16 cellular contexts compared by ENCODE assay signal in genomic region chr10:77236700-77237099, GRCh38.
A peak's percentile ranks its signal among the peaks of the same experiment; 100 is the strongest.
DNase-seq lines count a peak whose midpoint lies in the region; ATAC-seq, FAIRE-seq and TF ChIP-seq lines count a peak whose summit lies in the region.
"Had no signal": no experiment of that assay in that cellular context is flagged by ENCODE, and none has a peak within 500 bp of the region (broad histone marks: within the 10 kb centered on the region; RNA-seq: fewer than 3 reads in every experiment).

No MANE protein-coding gene starts in this region.

- CTCF ChIA-PET in Panc1 (lab: Charles Lee) (no interaction called here), endothelial cell of umbilical vein (lab: Charles Lee) (interaction anchor here (0.6 to 1.8 kb wide), 5 partner anchors 13 to 404 kb away, joined by 3 to 7 read pairs (median 4); no protein-coding TSS in a partner anchor)
- CTCF ChIA-PET in activated CD8-positive, alpha-beta T cell treated with anti-CD3 and anti-CD28 coated beads for 36 hours (lab: Charles Lee), result interaction anchor here (1.4 kb wide), 1 partner anchor 405 kb away, joined by 4 read pairs; no protein-coding TSS in a partner anchor

- TF ChIP-seq CTCF in Panc1 (IDR thresholded peaks at IDR 0.05), result no peak
- no peak for TF ChIP-seq CTCF in endothelial cell of umbilical vein (IDR thresholded peaks at IDR 0.05; ENCODE audit: extremely low read depth in 1 of 2, insufficient read depth in 1 of 2, low read depth in 1 of 2, low read length in 2 of 2)
- no peak for TF ChIP-seq CTCF in prostate gland (IDR thresholded peaks at IDR 0.05)
- no peak for TF ChIP-seq CTCF in activated CD8-positive, alpha-beta T cell treated with anti-CD3 and anti-CD28 coated beads for 36 hours (IDR thresholded peaks at IDR 0.05)

- intact Hi-C loops in Panc1 (cut with micrococcal nuclease; ENCODE audit: unreplicated experiment) (no loop called here), endothelial cell of umbilical vein (cut with micrococcal nuclease) (no loop called here), prostate gland (cut with DNase I) (no loop called here)
- intact Hi-C loops in activated CD8-positive, alpha-beta T cell treated with anti-CD3 and anti-CD28 coated beads for 36 hours (cut with micrococcal nuclease), result no loop called here

- BruUV-seq in Panc1 (replicated peaks; lab: Mats Ljungman, UMichigan) (no TSS peak), endothelial cell of umbilical vein (replicated peaks; lab: Mats Ljungman, UMichigan) (no TSS peak)

- H4K20me1 ChIP-seq in endothelial cell of umbilical vein (replicated peaks; ENCODE audit: control insufficient read depth, extremely low read depth, insufficient read depth, low read length), result no peaks in the 10 kb centered on the region

- POLR2A ChIA-PET in Panc1 (lab: Charles Lee) (no interaction called here), endothelial cell of umbilical vein (lab: Charles Lee) (no interaction called here)
- POLR2A ChIA-PET in activated CD8-positive, alpha-beta T cell treated with anti-CD3 and anti-CD28 coated beads for 36 hours (lab: Charles Lee), result no interaction called here

- no peaks in the 10 kb centered on the region for H3K36me3 Mint-ChIP-seq in activated CD8-positive, alpha-beta T cell treated with anti-CD3 and anti-CD28 coated beads for 36 hours (ENCODE audit: low read depth)

- H3K27ac ChIP-seq in Panc1 (ENCODE audit: low read length) (no peak overlapping the region), endothelial cell of umbilical vein (ENCODE audit: insufficient read depth, low read depth, low read length) (no peak overlapping the region), prostate gland (peak overlapping the region; percentile 12 to 44)
- H3K27ac ChIP-seq: BLaER1 treated with 17β-estradiol and CSF1 and Interleukin-3, amounts not matched to agents 10 nM and 100 nM; SK-N-MC; testis had no signal

- WGBS in prostate gland, result 67% methylated on average over 2 of the region's 2 CpGs

- no peak overlapping the region for H2AFZ ChIP-seq in endothelial cell of umbilical vein (ENCODE audit: low read depth, low read length)

- H3K27ac Mint-ChIP-seq in activated CD8-positive, alpha-beta T cell treated with anti-CD3 and anti-CD28 coated beads for 36 hours, result no peak overlapping the region
- H3K27ac Mint-ChIP-seq: endodermal cell had no signal

- dilution Hi-C loops in endothelial cell of umbilical vein (cut with MboI; ENCODE audit: extremely low pct_ligation_motif_present, low sequenced_read_pairs), result no loop called here

- 0 out of 2 replicates have a peak, but pooled peaks have one; percentile 49 for ATAC-seq in Panc1
- no peak for ATAC-seq in HG03565 (IDR thresholded peaks at IDR 0.05; ENCODE audit: unreplicated experiment)
- ATAC-seq in activated CD8-positive, alpha-beta T cell treated with anti-CD3 and anti-CD28 coated beads for 36 hours, result no peak
- ATAC-seq in esophagus mucosa, result no peak
- no peak for ATAC-seq in GM19328 (IDR thresholded peaks at IDR 0.05; ENCODE audit: unreplicated experiment)

- H3K27me3 Mint-ChIP-seq in activated CD8-positive, alpha-beta T cell treated with anti-CD3 and anti-CD28 coated beads for 36 hours, result peaks cover 2% of the 10 kb centered on the region

- H3K36me3 ChIP-seq in Panc1 (ENCODE audit: control insufficient read depth, insufficient read depth, low read length) (no peaks in the 10 kb centered on the region), endothelial cell of umbilical vein (ENCODE audit: control insufficient read depth in 2 of 2, extremely low read depth in 1 of 2, insufficient read depth in 2 of 2, low read length in 2 of 2) (no peaks in the 10 kb centered on the region), prostate gland (no peaks in the 10 kb centered on the region)
- H3K36me3 ChIP-seq: BLaER1 treated with 17β-estradiol and CSF1 and Interleukin-3, amounts not matched to agents 10 nM and 100 nM had no signal

- H3K27me3 ChIP-seq in Panc1 (ENCODE audit: control insufficient read depth, insufficient read depth, low read length) (no peaks in the 10 kb centered on the region), endothelial cell of umbilical vein (ENCODE audit: control insufficient read depth in 2 of 2, insufficient read depth in 2 of 2, low read length in 2 of 2) (peaks cover 2 to 5% of the 10 kb centered on the region in 2 experiments), prostate gland (replicated peaks; ENCODE audit: insufficient read depth) (no peaks in the 10 kb centered on the region)
- H3K27me3 ChIP-seq: BLaER1 treated with 17β-estradiol and CSF1 and Interleukin-3, amounts not matched to agents 10 nM and 100 nM; testis had no signal

- DNase-seq in H54 (ENCODE audit: insufficient read length, low spot score) (no peak), Panc1 (ENCODE audit: low read depth, low spot score) (no peak), endothelial cell of umbilical vein (ENCODE audit: low read depth, low spot score) (no peak), prostate gland (ENCODE audit: low spot score) (no peak)
- DNase-seq in activated CD8-positive, alpha-beta T cell treated with anti-CD3 and anti-CD28 coated beads for 36 hours, result no peak
- DNase-seq: activated effector memory CD4-positive, alpha-beta T cell treated with anti-CD3 and anti-CD28 coated beads, Interleukin-2, amount 50 U/mL, for 16 hours; DND-41; endodermal cell; left colon; NCI-H2171; testis had no signal

- no peak overlapping the region for H3K4me2 ChIP-seq in endothelial cell of umbilical vein (ENCODE audit: insufficient read depth, low read length)
- H3K4me2 ChIP-seq: BLaER1 treated with 17β-estradiol and CSF1 and Interleukin-3, amounts not matched to agents 10 nM and 100 nM had no signal

- FAIRE-seq in H54 (lab: Jason Lieb, UNC) (peak; percentile 89), endothelial cell of umbilical vein (lab: Jason Lieb, UNC) (no peak)

- H3K9me3 Mint-ChIP-seq in activated CD8-positive, alpha-beta T cell treated with anti-CD3 and anti-CD28 coated beads for 36 hours, result peaks cover 3% of the 10 kb centered on the region

- TF ChIP-seq POLR2A in H54 (IDR thresholded peaks at IDR 0.05; ENCODE audit: low read depth, low read length) (no peak), endothelial cell of umbilical vein (IDR thresholded peaks at IDR 0.05; ENCODE audit: low read depth, low read length) (no peak), prostate gland (IDR thresholded peaks at IDR 0.05) (no peak)

- no peaks in the 10 kb centered on the region for H3K79me2 ChIP-seq in endothelial cell of umbilical vein (ENCODE audit: control insufficient read depth, insufficient read depth, low read length)

- no peak overlapping the region for H3K9ac ChIP-seq in endothelial cell of umbilical vein (replicated peaks; ENCODE audit: extremely low read depth, insufficient read depth, low read length)
- H3K9ac ChIP-seq: BLaER1 treated with 17β-estradiol and CSF1 and Interleukin-3, amounts not matched to agents 10 nM and 100 nM had no signal

- H3K4me1 ChIP-seq in Panc1 (ENCODE audit: control insufficient read depth, insufficient read depth, low read length), result peaks cover 20% of the 10 kb centered on the region; the same call in 1 of the 2 replicates
- no peaks in the 10 kb centered on the region for H3K4me1 ChIP-seq in endothelial cell of umbilical vein (ENCODE audit: control insufficient read depth, extremely low read depth, insufficient read depth, low read length)
- H3K4me1 ChIP-seq in prostate gland (replicated peaks), result no peaks in the 10 kb centered on the region
- H3K4me1 ChIP-seq: testis had no signal

- no peaks in the 10 kb centered on the region for H3K9me3 ChIP-seq in Panc1 (ENCODE audit: control insufficient read depth, insufficient read depth, low read depth, low read length)
- H3K9me3 ChIP-seq in endothelial cell of umbilical vein (replicated peaks; ENCODE audit: control insufficient read depth, insufficient read depth, low read length), result no peaks in the 10 kb centered on the region
- no peaks in the 10 kb centered on the region for H3K9me3 ChIP-seq in prostate gland
- H3K9me3 ChIP-seq: BLaER1 treated with 17β-estradiol and CSF1 and Interleukin-3, amounts not matched to agents 10 nM and 100 nM; testis had no signal

- no peak overlapping the region for H3K4me3 Mint-ChIP-seq in activated CD8-positive, alpha-beta T cell treated with anti-CD3 and anti-CD28 coated beads for 36 hours
- H3K4me3 Mint-ChIP-seq: endodermal cell had no signal

- no peaks in the 10 kb centered on the region for H3K9me1 ChIP-seq in endothelial cell of umbilical vein (replicated peaks; ENCODE audit: control insufficient read depth, extremely low read depth, insufficient read depth, low read length)

- in situ Hi-C loops in Panc1 (cut with HindIII; ENCODE audit: low pct_unique_long_range_greater_than_20kb, low sequenced_read_pairs), result no loop called here

- peaks cover 2% of the 10 kb centered on the region for H3K4me1 Mint-ChIP-seq in activated CD8-positive, alpha-beta T cell treated with anti-CD3 and anti-CD28 coated beads for 36 hours (ENCODE audit: low read depth)
- H3K4me1 Mint-ChIP-seq: endodermal cell had no signal

- no peak overlapping the region for H3K4me3 ChIP-seq in Panc1 (ENCODE audit: low read depth in 2 of 2, low read length in 2 of 2)
- H3K4me3 ChIP-seq in endothelial cell of umbilical vein (replicated peaks in 1 of 3; ENCODE audit: insufficient read depth in 1 of 3, low read depth in 1 of 3, low read length in 3 of 3), result no peak overlapping the region
- H3K4me3 ChIP-seq in prostate gland, result no peak overlapping the region
- H3K4me3 ChIP-seq: BLaER1 treated with 17β-estradiol and CSF1 and Interleukin-3, amounts not matched to agents 10 nM and 100 nM; SK-N-MC; testis had no signal

TF ChIP-seq in endothelial cell of umbilical vein, 7 proteins besides CTCF, POLR2A, EP300 and RAD21:
- TF ChIP-seq FOS (IDR thresholded peaks at IDR 0.05; ENCODE audit: borderline replicate concordance, insufficient read depth, low read length) (peak; percentile 26), JUN (IDR thresholded peaks at IDR 0.05; ENCODE audit: borderline replicate concordance, insufficient read depth, insufficient read length, low read depth) (no peak)
- TF ChIP-seq, protein P1, sequence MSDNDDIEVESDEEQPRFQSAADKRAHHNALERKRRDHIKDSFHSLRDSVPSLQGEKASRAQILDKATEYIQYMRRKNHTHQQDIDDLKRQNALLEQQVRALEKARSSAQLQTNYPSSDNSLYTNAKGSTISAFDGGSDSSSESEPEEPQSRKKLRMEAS (IDR thresholded peaks at IDR 0.05; ENCODE audit: insufficient read depth, insufficient read length), result no peak

Comparison
In these comparisons a context has a peak if more than half of its experiments do, and no peak if none do; other contexts are left out.
1. H3K27ac ChIP-seq: peak in prostate gland (2 of 2); none in Panc1 (single experiment) and endothelial cell of umbilical vein (single experiment).